Comparison of ENCODE assay signal across 20 cellular contexts in the genomic region with DNA sequence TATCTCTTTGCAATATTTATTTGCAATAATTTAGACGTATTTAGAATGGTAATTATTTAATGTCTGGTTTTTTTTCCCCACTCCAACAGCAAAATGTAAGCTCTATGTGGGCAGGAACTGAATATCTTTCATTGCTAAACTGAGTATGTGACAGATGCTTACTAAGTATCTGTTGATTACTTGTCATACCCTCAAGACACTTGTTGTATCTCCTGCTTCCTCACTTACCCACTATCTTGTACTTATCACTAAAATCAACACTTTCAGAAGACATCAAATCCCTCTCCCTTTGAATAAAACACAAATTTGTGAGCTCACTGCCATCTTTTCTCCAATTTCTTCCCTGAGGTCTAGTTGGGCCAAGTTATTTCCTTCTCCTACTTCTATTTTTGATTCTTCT. TPM values are rescaled to one million over a fixed set of nuclear protein-coding genes. Genes with fewer than 3 reads are reported as not detected.
DNase-seq lines count a peak whose midpoint lies in the region; ATAC-seq, FAIRE-seq and TF ChIP-seq lines count a peak whose summit lies in the region.
"Had no signal": no experiment of that assay in that cellular context is flagged by ENCODE, and none has a peak within 500 bp of the region (broad histone marks: within the 10 kb centered on the region; RNA-seq: fewer than 3 reads in every experiment).

No MANE protein-coding gene starts in this region.

- no peaks in the 10 kb centered on the region for H3K9me1 ChIP-seq in K562 (ENCODE audit: control insufficient read depth, insufficient read depth, low read length)

- H3K27ac ChIP-seq in K562 (ENCODE audit: extremely low read depth, low read depth, low read length) (no peak overlapping the region), coronary artery (no peak overlapping the region)
- H3K27ac ChIP-seq: BLaER1 treated with 17β-estradiol and CSF1 and Interleukin-3, amounts not matched to agents 10 nM and 100 nM; GM23248 had no signal

- no peak overlapping the region for H3K9ac ChIP-seq in K562 (ENCODE audit: insufficient read depth in 1 of 2, low read depth in 2 of 2, low read length in 2 of 2)
- H3K9ac ChIP-seq: BLaER1 treated with 17β-estradiol and CSF1 and Interleukin-3, amounts not matched to agents 10 nM and 100 nM; GM23248 had no signal

- no peak overlapping the region for H3K4me2 ChIP-seq in K562 (ENCODE audit: insufficient read depth, low read length)
- H3K4me2 ChIP-seq: BLaER1 treated with 17β-estradiol and CSF1 and Interleukin-3, amounts not matched to agents 10 nM and 100 nM had no signal

- peaks cover 43% of the 10 kb centered on the region for H3K4me1 Mint-ChIP-seq in activated CD4-positive, alpha-beta T cell treated with anti-CD3 and anti-CD28 coated beads, Interleukin-2, amount 10 ng/mL, durations not matched to agents 24 days and 14 days
- peaks cover 45% of the 10 kb centered on the region for H3K4me1 Mint-ChIP-seq in stimulated activated naive CD8-positive, alpha-beta T cell treated with anti-CD3 and anti-CD28 coated beads, Interleukin-15, Interleukin-2, amounts not matched to agents 100 ng/mL and 50 ng/mL, for 24 hours (ENCODE audit: low read depth)
- H3K4me1 Mint-ChIP-seq in stimulated activated naive CD8-positive, alpha-beta T cell treated with anti-CD3 and anti-CD28 coated beads, Interleukin-15, amount 100 ng/mL, for 72 hours = peaks cover 64% of the 10 kb centered on the region

- H2AFZ ChIP-seq in K562 (ENCODE audit: low read depth, low read length) = no peak overlapping the region
- H2AFZ ChIP-seq: GM23248 had no signal

- no peak overlapping the region for H3K4me3 Mint-ChIP-seq in activated CD4-positive, alpha-beta T cell treated with anti-CD3 and anti-CD28 coated beads, Interleukin-2, amount 10 ng/mL, durations not matched to agents 24 days and 14 days
- no peak overlapping the region for H3K4me3 Mint-ChIP-seq in stimulated activated naive CD8-positive, alpha-beta T cell treated with anti-CD3 and anti-CD28 coated beads, Interleukin-15, Interleukin-2, amounts not matched to agents 100 ng/mL and 50 ng/mL, for 24 hours
- H3K4me3 Mint-ChIP-seq in stimulated activated naive CD8-positive, alpha-beta T cell treated with anti-CD3 and anti-CD28 coated beads, Interleukin-15, amount 100 ng/mL, for 72 hours = no peak overlapping the region

- peaks cover 61% of the 10 kb centered on the region; the same call in 2 of the 3 replicates for H3K36me3 ChIP-seq in K562 (ENCODE audit: control insufficient read depth, insufficient read depth, low read length)

- H3K27ac Mint-ChIP-seq in activated CD4-positive, alpha-beta T cell treated with anti-CD3 and anti-CD28 coated beads, Interleukin-2, amount 10 ng/mL, durations not matched to agents 24 days and 14 days = peak overlapping the region; percentile 23
- peak overlapping the region; percentile 42 for H3K27ac Mint-ChIP-seq in stimulated activated naive CD8-positive, alpha-beta T cell treated with anti-CD3 and anti-CD28 coated beads, Interleukin-15, Interleukin-2, amounts not matched to agents 100 ng/mL and 50 ng/mL, for 24 hours
- peak overlapping the region in 1 of 2 donors; percentile 14 for H3K27ac Mint-ChIP-seq in stimulated activated naive CD8-positive, alpha-beta T cell treated with anti-CD3 and anti-CD28 coated beads, Interleukin-15, amount 100 ng/mL, for 72 hours

- no peak for TF ChIP-seq CTCF in K562 (IDR thresholded peaks at IDR 0.05 in 2 of 3, conservative IDR thresholded peaks at IDR 0.05 in 1 of 3; ENCODE audit: insufficient read depth in 2 of 3, low read depth in 1 of 3, low read length in 3 of 3)
- TF ChIP-seq CTCF in coronary artery (IDR thresholded peaks at IDR 0.05) = no peak

- POLR2A ChIA-PET in K562 (lab: Yijun Ruan, JAX) = interaction anchor here (1.0 to 1.7 kb wide), 2 partner anchors 8 to 10 kb away, joined by 3 to 4 read pairs; no protein-coding TSS in a partner anchor

- H3K4me3 ChIP-seq in K562 (no peak overlapping the region), coronary artery (no peak overlapping the region)
- H3K4me3 ChIP-seq: BLaER1 treated with 17β-estradiol and CSF1 and Interleukin-3, amounts not matched to agents 10 nM and 100 nM; GM23248 had no signal

- no peak for TF ChIP-seq EP300 in K562 (IDR thresholded peaks at IDR 0.05; ENCODE audit: low read length)

- TF ChIP-seq RAD21 in K562 (CRISPR knock-in tag; conservative IDR thresholded peaks at IDR 0.05 in 1 of 2, IDR thresholded peaks at IDR 0.05 in 1 of 2) = no peak

- in situ Hi-C loops in K562 (cut with MboI) = no loop called here

- intact Hi-C loops in activated CD4-positive, alpha-beta T cell treated with anti-CD3 and anti-CD28 coated beads, Interleukin-2, amount 10 ng/mL, durations not matched to agents 24 days and 14 days (cut with micrococcal nuclease) = loop anchor here (5.0 kb wide), 1 partner anchor 198 kb away; the partner anchor contains the start of gene TAB2
- intact Hi-C loops in K562 (cut with micrococcal nuclease) = loop anchor here (5.0 kb wide), 2 partner anchors 468 to 488 kb away; no protein-coding TSS in a partner anchor

- H4K20me1 ChIP-seq in K562 (replicated peaks; ENCODE audit: control insufficient read depth, insufficient read depth, low read length) = no peaks in the 10 kb centered on the region

- no peak for ATAC-seq in stimulated activated naive CD8-positive, alpha-beta T cell treated with anti-CD3 and anti-CD28 coated beads, Interleukin-15, amount 100 ng/mL, for 72 hours
- no peak for ATAC-seq in K562
- ATAC-seq in HG03135 (IDR thresholded peaks at IDR 0.05; ENCODE audit: unreplicated experiment) = no peak
- no peak for ATAC-seq in HG03520 (IDR thresholded peaks at IDR 0.05; ENCODE audit: unreplicated experiment)
- ATAC-seq: HCT116 had no signal

- TF ChIP-seq POLR2A in K562 (conservative IDR thresholded peaks at IDR 0.05) = no peak

- FAIRE-seq in K562 (lab: Jason Lieb, UNC) = no peak
- FAIRE-seq: GM19239, RCC 7860 had no signal

- peaks cover 41% of the 10 kb centered on the region for H3K36me3 Mint-ChIP-seq in activated CD4-positive, alpha-beta T cell treated with anti-CD3 and anti-CD28 coated beads, Interleukin-2, amount 10 ng/mL, durations not matched to agents 24 days and 14 days (ENCODE audit: low read depth)
- peaks cover 50% of the 10 kb centered on the region for H3K36me3 Mint-ChIP-seq in stimulated activated naive CD8-positive, alpha-beta T cell treated with anti-CD3 and anti-CD28 coated beads, Interleukin-15, Interleukin-2, amounts not matched to agents 100 ng/mL and 50 ng/mL, for 24 hours (ENCODE audit: low read depth)

- H3K27me3 Mint-ChIP-seq in activated CD4-positive, alpha-beta T cell treated with anti-CD3 and anti-CD28 coated beads, Interleukin-2, amount 10 ng/mL, durations not matched to agents 24 days and 14 days = no peaks in the 10 kb centered on the region
- no peaks in the 10 kb centered on the region for H3K27me3 Mint-ChIP-seq in stimulated activated naive CD8-positive, alpha-beta T cell treated with anti-CD3 and anti-CD28 coated beads, Interleukin-15, Interleukin-2, amounts not matched to agents 100 ng/mL and 50 ng/mL, for 24 hours
- H3K27me3 Mint-ChIP-seq in stimulated activated naive CD8-positive, alpha-beta T cell treated with anti-CD3 and anti-CD28 coated beads, Interleukin-15, amount 100 ng/mL, for 72 hours = no peaks in the 10 kb centered on the region

- no peak for DNase-seq in activated CD4-positive, alpha-beta T cell treated with anti-CD3 and anti-CD28 coated beads, Interleukin-2, amount 10 ng/mL, durations not matched to agents 24 days and 14 days
- DNase-seq in activated CD4-positive, alpha-beta T cell treated with anti-CD3 and anti-CD28 coated beads for 48 hours = no peak
- DNase-seq in stimulated activated naive CD8-positive, alpha-beta T cell treated with anti-CD3 and anti-CD28 coated beads, Interleukin-15, amount 100 ng/mL, for 72 hours = no peak
- DNase-seq in K562 (ENCODE audit: extremely low read depth in 1 of 4, low spot score in 3 of 4) = no peak
- no peak for DNase-seq in coronary artery (ENCODE audit: low spot score)
- DNase-seq: DMS53, GM23248, IMR-90, NCI-H1417 treated with DMSO at 0.1 percent for 48 hours, NCI-H2029, NCI-H510A, NCI-H82 had no signal

- no peaks in the 10 kb centered on the region for H3K27me3 ChIP-seq in K562 (ENCODE audit: control insufficient read depth in 2 of 2, insufficient read depth in 2 of 2, low read length in 2 of 2)
- H3K27me3 ChIP-seq: BLaER1 treated with 17β-estradiol and CSF1 and Interleukin-3, amounts not matched to agents 10 nM and 100 nM had no signal

- BruUV-seq in K562 (replicated peaks; lab: Mats Ljungman, UMichigan) = no TSS peak

- H3K9me3 Mint-ChIP-seq in activated CD4-positive, alpha-beta T cell treated with anti-CD3 and anti-CD28 coated beads, Interleukin-2, amount 10 ng/mL, durations not matched to agents 24 days and 14 days = peaks cover 3% of the 10 kb centered on the region
- no peaks in the 10 kb centered on the region for H3K9me3 Mint-ChIP-seq in stimulated activated naive CD8-positive, alpha-beta T cell treated with anti-CD3 and anti-CD28 coated beads, Interleukin-15, Interleukin-2, amounts not matched to agents 100 ng/mL and 50 ng/mL, for 24 hours
- peaks cover 0 to 6% of the 10 kb centered on the region in 2 donors for H3K9me3 Mint-ChIP-seq in stimulated activated naive CD8-positive, alpha-beta T cell treated with anti-CD3 and anti-CD28 coated beads, Interleukin-15, amount 100 ng/mL, for 72 hours

- 95% methylated on average over 1 of the region's 1 CpG for WGBS in K562 (ENCODE audit: insufficient coverage, low coverage, missing lambda C conversion rate)

- no peaks in the 10 kb centered on the region for H3K4me1 ChIP-seq in K562 (replicated peaks in 1 of 2; ENCODE audit: control insufficient read depth in 2 of 2, insufficient read depth in 2 of 2, low read length in 2 of 2)

- peaks cover 2% of the 10 kb centered on the region; the same call in 1 of the 2 replicates for H3K9me3 ChIP-seq in K562 (replicated peaks; ENCODE audit: control insufficient read depth, insufficient read depth, low read depth, low read length)
- H3K9me3 ChIP-seq: BLaER1 treated with 17β-estradiol and CSF1 and Interleukin-3, amounts not matched to agents 10 nM and 100 nM had no signal

- CTCF ChIA-PET in K562 (lab: Yijun Ruan, JAX; ENCODE audit: low intra/inter-chr PET ratio) = interaction anchor here (1.0 kb wide), 1 partner anchor 487 kb away, joined by 3 read pairs; no protein-coding TSS in a partner anchor

- H3K79me2 ChIP-seq in K562 (ENCODE audit: control insufficient read depth, insufficient read depth, low read length) = no peaks in the 10 kb centered on the region

RNA-seq across cellular contexts. Expression of gene PPIL4, which starts 30.3 kb away (rescaled TPM):
- total RNA-seq in activated CD4-positive, alpha-beta T cell treated with anti-CD3 and anti-CD28 coated beads, Interleukin-2, amount 10 ng/mL, durations not matched to agents 24 days and 14 days = 24.2 and 28.4 TPM in 2 replicates
- total RNA-seq in K562 (2011; cell fraction: chromatin; rRNA removed; ENCODE audit: low replicate concordance) = 10.8 and 40.4 TPM in 2 replicates
- 3.9 and 4.8 TPM in 2 replicates for total RNA-seq in K562 (2011; cell fraction: nucleolus; rRNA removed)
- total RNA-seq in K562 (2011; cell fraction: nucleoplasm; rRNA removed) = 12.2 and 16.3 TPM in 2 replicates
- total RNA-seq in K562 (2014; rRNA removed) (29.5 and 36.9 TPM in 2 replicates), K562 (2014; rRNA removed; fragmentation: Illumina TruSeq; extraction: Trizol) (53.7 and 59.5 TPM in 2 replicates), K562 (2015; rRNA removed; fragmentation: Illumina TruSeq; extraction: Trizol) (52.3 and 54.0 TPM in 2 replicates), K562 (2021) (26.9 and 29.1 TPM in 2 replicates)
- polyA plus RNA-seq in K562 (2011; rRNA removed) (11.7 and 14.5 TPM in 2 replicates), K562 (2014; fragmentation: Illumina TruSeq; extraction: Trizol) (34.9 and 45.9 TPM in 2 replicates), K562 (2014; fragmentation: Nextera tagmentation; extraction: Ambion mirVana) (10 to 100 TPM; 48.5 to 55.2 TPM), K562 (2014; rRNA removed) (26.4 and 32.2 TPM in 2 replicates)
- polyA plus RNA-seq in K562 (2011; cell fraction: cytosol; rRNA removed) = 1.4 and 4.7 TPM in 2 replicates
- 4.0 and 8.9 TPM in 2 replicates for polyA plus RNA-seq in K562 (2011; cell fraction: nucleus; rRNA removed)
- polyA plus RNA-seq in K562 (2012) = 17.7 and 23.4 TPM in 2 replicates
- 20.1 and 25.6 TPM in 2 replicates for polyA minus RNA-seq in K562 (2011; rRNA and poly(A)+ RNA removed)
- 11.4 and 13.6 TPM in 2 replicates for polyA minus RNA-seq in K562 (2011; cell fraction: cytosol; rRNA and poly(A)+ RNA removed)
- polyA minus RNA-seq in K562 (2011; cell fraction: nucleus; rRNA and poly(A)+ RNA removed) = 6.7 and 10.3 TPM in 2 replicates

RNA-seq across cellular contexts. Expression of gene ZC3H12D, which starts 30.7 kb away (rescaled TPM):
- 79.6 and 79.8 TPM in 2 replicates for total RNA-seq in activated CD4-positive, alpha-beta T cell treated with anti-CD3 and anti-CD28 coated beads, Interleukin-2, amount 10 ng/mL, durations not matched to agents 24 days and 14 days
- total RNA-seq in K562 (2011; cell fraction: chromatin; rRNA removed; ENCODE audit: low replicate concordance) = 0.32 and 0.51 TPM in 2 replicates
- under 0.01 TPM in 1 of 2 replicates, not detected in the other for total RNA-seq in K562 (2011; cell fraction: nucleolus; rRNA removed)
- total RNA-seq in K562 (2011; cell fraction: nucleoplasm; rRNA removed) = 0.15 TPM in 1 of 2 replicates, not detected in the other
- total RNA-seq in K562 (2014; rRNA removed) = not detected in 2 replicates
- total RNA-seq in K562 (2014; rRNA removed; fragmentation: Illumina TruSeq; extraction: Trizol) = 0.04 TPM in 1 of 2 replicates, not detected in the other
- total RNA-seq in K562 (2015; rRNA removed; fragmentation: Illumina TruSeq; extraction: Trizol) = 0.04 and 0.19 TPM in 2 replicates
- 0.20 and 0.27 TPM in 2 replicates for total RNA-seq in K562 (2021)
- 0.06 TPM in 1 of 2 replicates, not detected in the other for polyA plus RNA-seq in K562 (2011; rRNA removed)
- 0.04 and 0.25 TPM in 2 replicates for polyA plus RNA-seq in K562 (2011; cell fraction: cytosol; rRNA removed)
- polyA plus RNA-seq in K562 (2011; cell fraction: nucleus; rRNA removed) = 0.14 and 0.28 TPM in 2 replicates
- polyA plus RNA-seq in K562 (2012) = 0.05 and 0.07 TPM in 2 replicates
- 0.12 and 0.22 TPM in 2 replicates for polyA plus RNA-seq in K562 (2014; fragmentation: Illumina TruSeq; extraction: Trizol)
- not detected for polyA plus RNA-seq in K562 (2014; fragmentation: Nextera tagmentation; extraction: Ambion mirVana)
- polyA plus RNA-seq in K562 (2014; rRNA removed) = 0.04 and 0.05 TPM in 2 replicates
- polyA minus RNA-seq in K562 (2011; rRNA and poly(A)+ RNA removed) = 0.03 TPM in 1 of 2 replicates, not detected in the other
- not detected in 2 replicates for polyA minus RNA-seq in K562 (2011; cell fraction: cytosol; rRNA and poly(A)+ RNA removed)
- polyA minus RNA-seq in K562 (2011; cell fraction: nucleus; rRNA and poly(A)+ RNA removed) = 0.13 and 0.22 TPM in 2 replicates
- total RNA-seq: HT-29 had no signal
- polyA plus RNA-seq: GM23248 had no signal

RNA-seq across cellular contexts. Expression of gene GINM1, which starts 50.7 kb away (rescaled TPM):
- 18.0 and 19.9 TPM in 2 replicates for total RNA-seq in activated CD4-positive, alpha-beta T cell treated with anti-CD3 and anti-CD28 coated beads, Interleukin-2, amount 10 ng/mL, durations not matched to agents 24 days and 14 days
- 11.6 and 25.2 TPM in 2 replicates for total RNA-seq in K562 (2011; cell fraction: chromatin; rRNA removed; ENCODE audit: low replicate concordance)
- total RNA-seq in K562 (2011; cell fraction: nucleolus; rRNA removed) = 10.0 and 11.8 TPM in 2 replicates
- 15.3 and 19.5 TPM in 2 replicates for total RNA-seq in K562 (2011; cell fraction: nucleoplasm; rRNA removed)
- total RNA-seq in K562 (2014; rRNA removed) (11.4 and 15.4 TPM in 2 replicates), K562 (2014; rRNA removed; fragmentation: Illumina TruSeq; extraction: Trizol) (19.3 and 23.8 TPM in 2 replicates), K562 (2015; rRNA removed; fragmentation: Illumina TruSeq; extraction: Trizol) (16.2 and 16.5 TPM in 2 replicates), K562 (2021) (13.9 and 15.7 TPM in 2 replicates)
- polyA plus RNA-seq in K562 (2011; rRNA removed) (11.6 and 14.2 TPM in 2 replicates), K562 (2014; fragmentation: Illumina TruSeq; extraction: Trizol) (15.2 and 15.4 TPM in 2 replicates), K562 (2014; fragmentation: Nextera tagmentation; extraction: Ambion mirVana) (1 to 10 TPM; 5.0 to 6.1 TPM), K562 (2014; rRNA removed) (12.9 and 13.0 TPM in 2 replicates)
- 3.3 and 5.5 TPM in 2 replicates for polyA plus RNA-seq in K562 (2011; cell fraction: cytosol; rRNA removed)
- 4.1 and 4.2 TPM in 2 replicates for polyA plus RNA-seq in K562 (2011; cell fraction: nucleus; rRNA removed)
- 13.8 and 23.0 TPM in 2 replicates for polyA plus RNA-seq in K562 (2012)
- polyA minus RNA-seq in K562 (2011; rRNA and poly(A)+ RNA removed) = 8.1 and 9.8 TPM in 2 replicates
- polyA minus RNA-seq in K562 (2011; cell fraction: cytosol; rRNA and poly(A)+ RNA removed) = 5.5 and 8.3 TPM in 2 replicates
- polyA minus RNA-seq in K562 (2011; cell fraction: nucleus; rRNA and poly(A)+ RNA removed) = 2.8 and 3.6 TPM in 2 replicates

Comparison
In these comparisons a context has a peak if more than half of its experiments do, and no peak if none do; other contexts are left out.
1. RNA of gene ZC3H12D, which starts 30.7 kb away (total RNA-seq): 79.6 to 79.8 TPM in activated CD4-positive, alpha-beta T cell treated with anti-CD3 and anti-CD28 coated beads, Interleukin-2, amount 10 ng/mL, durations not matched to agents 24 days and 14 days; under 0.01 to 0.51 TPM in K562; every median in the first group is over 10 times any median in the second.